In the genomic region with DNA sequence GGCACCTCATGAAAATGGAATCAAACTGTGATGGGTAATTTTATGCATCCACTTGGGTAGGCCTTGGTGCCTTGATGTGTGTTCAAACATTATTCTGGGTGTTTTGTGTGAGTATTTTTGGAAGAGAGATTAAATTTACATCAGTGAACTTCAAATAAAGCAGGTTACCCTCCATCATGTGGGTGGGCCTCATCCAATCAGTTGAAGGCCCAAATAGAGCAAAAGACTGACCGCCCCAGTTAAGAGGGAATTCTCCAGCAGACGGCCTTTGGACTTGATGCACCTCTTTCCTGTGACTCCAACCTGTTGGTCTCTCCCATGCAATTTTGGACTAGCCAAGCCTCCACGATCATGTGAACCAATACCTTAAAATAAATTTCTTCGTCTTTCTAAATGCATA, we compare ENCODE assay signal across 38 cellular contexts.
"Had no signal": no experiment of that assay in that cellular context is flagged by ENCODE, and none has a peak within 500 bp of the region (broad histone marks: within the 10 kb centered on the region; RNA-seq: fewer than 3 reads in every experiment).

No MANE protein-coding gene starts in this region.

- H3K27me3 Mint-ChIP-seq: activated naive CD4-positive, alpha-beta T cell treated with anti-CD3 and anti-CD28 coated beads, Interleukin-2, amount 10 ng/mL, durations not matched to agents 7 days and 5 days; activated naive CD4-positive, alpha-beta T cell treated with anti-CD3 and anti-CD28 coated beads, Interleukin-2, amount 50 U/mL, for 24 hours; activated naive CD8-positive, alpha-beta T cell; activated naive CD8-positive, alpha-beta T cell treated with anti-CD3 and anti-CD28 coated beads for 36 hours; activated naive CD8-positive, alpha-beta T cell treated with anti-CD3 and anti-CD28 coated beads, Interleukin-2, amount 10 ng/mL, durations not matched to agents 7 days and 5 days; activated naive CD8-positive, alpha-beta T cell treated with anti-CD3 and anti-CD28 coated beads, Interleukin-2, amount 50 U/mL, for 24 hours; activated T-helper 17 cell treated with anti-CD3 and anti-CD28 coated beads, Interleukin-2, amount 50 U/mL, for 72 hours; central memory CD8-positive, alpha-beta T cell had no signal

- H3K27ac ChIP-seq: adrenal gland, ascending aorta, body of pancreas, brain microvascular endothelial cell, breast epithelium, cardiac muscle cell had no signal

- H3K36me3 Mint-ChIP-seq: activated naive CD4-positive, alpha-beta T cell treated with anti-CD3 and anti-CD28 coated beads, Interleukin-2, amount 10 ng/mL, durations not matched to agents 7 days and 5 days; activated naive CD4-positive, alpha-beta T cell treated with anti-CD3 and anti-CD28 coated beads, Interleukin-2, amount 50 U/mL, for 24 hours; activated naive CD4-positive, alpha-beta T cell treated with anti-CD3 and anti-CD28 coated beads, Interleukin-2, amount 50 U/mL, for 72 hours; activated naive CD8-positive, alpha-beta T cell; activated naive CD8-positive, alpha-beta T cell treated with anti-CD3 and anti-CD28 coated beads for 36 hours; activated naive CD8-positive, alpha-beta T cell treated with anti-CD3 and anti-CD28 coated beads, Interleukin-2, amount 10 ng/mL, durations not matched to agents 7 days and 5 days; brain had no signal

- DNase-seq: activated effector memory CD4-positive, alpha-beta T cell treated with anti-CD3 and anti-CD28 coated beads, Interleukin-2, amount 50 U/mL, for 16 hours; activated effector memory CD4-positive, alpha-beta T cell treated with Interleukin-2 at 50 U/mL for 16 hours; activated gamma-delta T cell; activated gamma-delta T cell treated with Interleukin-2 at 50 U/mL for 16 hours; activated naive CD4-positive, alpha-beta T cell; activated naive CD4-positive, alpha-beta T cell treated with anti-CD3 and anti-CD28 coated beads for 36 hours; activated naive CD4-positive, alpha-beta T cell treated with anti-CD3 and anti-CD28 coated beads, Interleukin-2, amount 10 ng/mL, durations not matched to agents 7 days and 5 days; activated naive CD4-positive, alpha-beta T cell treated with anti-CD3 and anti-CD28 coated beads, Interleukin-2, amount 50 U/mL, for 16 hours; activated naive CD4-positive, alpha-beta T cell treated with Interleukin-2 at 50 U/mL for 16 hours; activated naive CD8-positive, alpha-beta T cell treated with anti-CD3 and anti-CD28 coated beads for 36 hours; activated naive CD8-positive, alpha-beta T cell treated with anti-CD3 and anti-CD28 coated beads, Interleukin-2, amount 10 ng/mL, durations not matched to agents 7 days and 5 days; activated naive CD8-positive, alpha-beta T cell treated with anti-CD3 and anti-CD28 coated beads, Interleukin-2, amount 50 U/mL, for 24 hours; activated T-cell treated with anti-CD3 and anti-CD28 coated beads, Interleukin-2, amount 50 U/mL, for 4 hours; activated T-cell treated with anti-CD3 and anti-CD28 coated beads, Interleukin-2, amount 50 U/mL, for 48 hours; activated T-cell treated with anti-CD3 and anti-CD28 coated beads, Interleukin-2, amount 50 U/mL, for 72 hours; amniotic stem cell; amygdala; anterior cingulate cortex; aorta; body of pancreas; brain microvascular endothelial cell; caudate nucleus; central memory CD4-positive, alpha-beta T cell; cerebellar nuclear complex had no signal

- H3K4me3 ChIP-seq: adrenal gland, ascending aorta, body of pancreas, breast epithelium, cardiac muscle cell had no signal

- H3K9me3 ChIP-seq: adrenal gland, ascending aorta, body of pancreas, breast epithelium had no signal

- H3K36me3 ChIP-seq: adrenal gland, ascending aorta, brain microvascular endothelial cell, breast epithelium, cardiac muscle cell had no signal

- H3K4me1 Mint-ChIP-seq: activated naive CD4-positive, alpha-beta T cell treated with anti-CD3 and anti-CD28 coated beads, Interleukin-2, amount 10 ng/mL, durations not matched to agents 7 days and 5 days; activated naive CD4-positive, alpha-beta T cell treated with anti-CD3 and anti-CD28 coated beads, Interleukin-2, amount 50 U/mL, for 24 hours; activated naive CD8-positive, alpha-beta T cell treated with anti-CD3 and anti-CD28 coated beads for 36 hours; activated naive CD8-positive, alpha-beta T cell treated with anti-CD3 and anti-CD28 coated beads, Interleukin-2, amount 10 ng/mL, durations not matched to agents 7 days and 5 days; activated naive CD8-positive, alpha-beta T cell treated with anti-CD3 and anti-CD28 coated beads, Interleukin-2, amount 50 U/mL, for 24 hours; activated T-helper 17 cell treated with anti-CD3 and anti-CD28 coated beads, Interleukin-2, amount 50 U/mL, for 72 hours; brain; central memory CD8-positive, alpha-beta T cell had no signal

- H3K27me3 ChIP-seq: adrenal gland, ascending aorta, body of pancreas, brain microvascular endothelial cell, breast epithelium, cardiac muscle cell had no signal

- H3K27ac Mint-ChIP-seq: activated naive CD4-positive, alpha-beta T cell treated with anti-CD3 and anti-CD28 coated beads for 36 hours; activated naive CD4-positive, alpha-beta T cell treated with anti-CD3 and anti-CD28 coated beads, Interleukin-2, amount 10 ng/mL, durations not matched to agents 7 days and 5 days; activated naive CD4-positive, alpha-beta T cell treated with anti-CD3 and anti-CD28 coated beads, Interleukin-2, amount 50 U/mL, for 24 hours; activated naive CD4-positive, alpha-beta T cell treated with anti-CD3 and anti-CD28 coated beads, Interleukin-2, amount 50 U/mL, for 72 hours; activated naive CD8-positive, alpha-beta T cell; activated naive CD8-positive, alpha-beta T cell treated with anti-CD3 and anti-CD28 coated beads for 36 hours; activated naive CD8-positive, alpha-beta T cell treated with anti-CD3 and anti-CD28 coated beads, Interleukin-2, amount 10 ng/mL, durations not matched to agents 7 days and 5 days; activated naive CD8-positive, alpha-beta T cell treated with anti-CD3 and anti-CD28 coated beads, Interleukin-2, amount 50 U/mL, for 24 hours; activated T-cell treated with anti-CD3 and anti-CD28 coated beads, Interleukin-2, amount 50 U/mL, for 72 hours; activated T-helper 1 cell treated with anti-CD3 and anti-CD28 coated beads, Interleukin-12 subunit alpha, Interleukin-12 subunit beta, Interleukin-2, Interleukin-4 antibody, amounts not matched to agents 30 ng/mL and 10 ng/mL and 1 ng/mL, durations not matched to agents 14 hours and 24 hours and 36 hours; activated T-helper 17 cell treated with anti-CD3 and anti-CD28 coated beads, Interleukin-2, amount 50 U/mL, for 72 hours; activated T-helper 2 cell treated with anti-CD3 and anti-CD28 coated beads, Interferon-gamma antibody, Interleukin-2, Interleukin-4, amounts not matched to agents 10 μg/mL and 5 μg/mL and 100 μg/mL, durations not matched to agents 14 hours and 24 hours and 36 hours; brain had no signal

- FAIRE-seq: astrocyte, bronchial epithelial cell had no signal

- H3K4me3 Mint-ChIP-seq: activated naive CD4-positive, alpha-beta T cell treated with anti-CD3 and anti-CD28 coated beads for 36 hours; activated naive CD4-positive, alpha-beta T cell treated with anti-CD3 and anti-CD28 coated beads, Interleukin-2, amount 10 ng/mL, durations not matched to agents 7 days and 5 days; activated naive CD4-positive, alpha-beta T cell treated with anti-CD3 and anti-CD28 coated beads, Interleukin-2, amount 50 U/mL, for 24 hours; activated naive CD8-positive, alpha-beta T cell; activated naive CD8-positive, alpha-beta T cell treated with anti-CD3 and anti-CD28 coated beads for 36 hours; activated naive CD8-positive, alpha-beta T cell treated with anti-CD3 and anti-CD28 coated beads, Interleukin-2, amount 10 ng/mL, durations not matched to agents 7 days and 5 days; activated naive CD8-positive, alpha-beta T cell treated with anti-CD3 and anti-CD28 coated beads, Interleukin-2, amount 50 U/mL, for 24 hours; activated T-cell treated with anti-CD3 and anti-CD28 coated beads, Interleukin-2, amount 50 U/mL, for 4 hours; activated T-cell treated with anti-CD3 and anti-CD28 coated beads, Interleukin-2, amount 50 U/mL, for 72 hours; activated T-helper 1 cell treated with anti-CD3 and anti-CD28 coated beads, Interleukin-12 subunit alpha, Interleukin-12 subunit beta, Interleukin-2, Interleukin-4 antibody, amounts not matched to agents 30 ng/mL and 10 ng/mL and 1 ng/mL, durations not matched to agents 14 hours and 24 hours and 36 hours; activated T-helper 17 cell treated with anti-CD3 and anti-CD28 coated beads, Interleukin-2, amount 50 U/mL, for 72 hours; brain; central memory CD8-positive, alpha-beta T cell had no signal

- H3K9me3 Mint-ChIP-seq: activated naive CD4-positive, alpha-beta T cell treated with anti-CD3 and anti-CD28 coated beads for 36 hours; activated naive CD4-positive, alpha-beta T cell treated with anti-CD3 and anti-CD28 coated beads, Interleukin-2, amount 50 U/mL, for 24 hours; activated naive CD8-positive, alpha-beta T cell treated with anti-CD3 and anti-CD28 coated beads for 36 hours; activated naive CD8-positive, alpha-beta T cell treated with anti-CD3 and anti-CD28 coated beads, Interleukin-2, amount 10 ng/mL, durations not matched to agents 7 days and 5 days; activated T-cell treated with anti-CD3 and anti-CD28 coated beads, Interleukin-2, amount 50 U/mL, for 4 hours had no signal

- H3K4me1 ChIP-seq: adrenal gland, ascending aorta, body of pancreas, breast epithelium had no signal

- ATAC-seq: activated naive CD4-positive, alpha-beta T cell treated with anti-CD3 and anti-CD28 coated beads, Interleukin-2, amount 50 U/mL, for 72 hours; activated naive CD8-positive, alpha-beta T cell treated with anti-CD3 and anti-CD28 coated beads, Interleukin-2, amount 50 U/mL, for 24 hours; activated T-cell treated with anti-CD3 and anti-CD28 coated beads, Interleukin-2, amount 50 U/mL, for 4 hours; activated T-cell treated with anti-CD3 and anti-CD28 coated beads, Interleukin-2, amount 50 U/mL, for 72 hours; activated T-helper 17 cell treated with anti-CD3 and anti-CD28 coated beads, Interleukin-2, amount 50 U/mL, for 72 hours; body of pancreas had no signal
